Comparison of ENCODE assay signal across 19 cellular contexts in the genomic region with DNA sequence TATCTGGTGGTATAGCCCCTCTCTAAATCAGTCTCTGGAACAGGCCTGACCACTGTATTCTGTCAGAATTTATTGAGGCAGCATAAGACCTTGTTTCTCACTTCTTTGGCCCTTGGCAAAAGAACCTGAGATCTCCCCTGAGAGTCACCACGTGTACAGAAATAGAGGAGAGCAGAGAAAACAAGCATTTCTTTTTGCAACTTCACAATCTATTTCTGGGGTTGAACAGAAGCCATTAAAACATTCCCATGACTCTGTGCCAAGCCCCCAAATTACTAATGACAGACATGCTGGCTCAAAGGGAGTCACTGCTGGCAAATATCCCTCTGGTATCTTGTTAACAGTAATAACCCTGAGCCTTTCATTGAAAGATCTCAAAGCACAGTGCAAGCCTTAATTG.
DNase-seq lines count a peak whose midpoint lies in the region; TF ChIP-seq lines count a peak whose summit lies in the region.
"Had no signal": no experiment of that assay in that cellular context is flagged by ENCODE, and none has a peak within 500 bp of the region (broad histone marks: within the 10 kb centered on the region; RNA-seq: fewer than 3 reads in every experiment).

No MANE protein-coding gene starts in this region.

- no peaks in the 10 kb centered on the region for H3K27me3 ChIP-seq in tibial artery
- H3K27me3 ChIP-seq: foreskin keratinocyte, upper lobe of left lung had no signal

- in situ Hi-C loops in GM13977 (cut with MboI; ENCODE audit: low pct_unique_long_range_greater_than_20kb, low sequenced_read_pairs, unreplicated experiment) = no loop called here

- H3K4me1 ChIP-seq in tibial artery = peaks cover 0 to 35% (median 20%) of the 10 kb centered on the region in 4 donors
- H3K4me1 ChIP-seq: foreskin keratinocyte, upper lobe of left lung had no signal

- H3K36me3 ChIP-seq in tibial artery = no peaks in the 10 kb centered on the region
- H3K36me3 ChIP-seq: upper lobe of left lung had no signal

- TF ChIP-seq CTCF in coronary artery (IDR thresholded peaks at IDR 0.05) = no peak
- TF ChIP-seq CTCF in tibial artery (IDR thresholded peaks at IDR 0.05) = no peak
- TF ChIP-seq CTCF in GM13977 (IDR thresholded peaks at IDR 0.05; ENCODE audit: extremely low read depth, insufficient read depth, missing control alignments) = no peak

- H3K27ac ChIP-seq in coronary artery (peak overlapping the region; percentile 59 to 69), tibial artery (peak overlapping the region; percentile 68 to 71)
- H3K27ac ChIP-seq: foreskin keratinocyte, upper lobe of left lung had no signal

- H3K4me3 ChIP-seq in coronary artery (peak overlapping the region; percentile 21), tibial artery (no peak overlapping the region)
- H3K4me3 ChIP-seq: K562, upper lobe of left lung had no signal

- no peaks in the 10 kb centered on the region for H3K9me3 ChIP-seq in tibial artery
- H3K9me3 ChIP-seq: upper lobe of left lung had no signal

- intact Hi-C loops in tibial artery (cut with DNase I; ENCODE audit: low total_unique reads) = no loop called here

- peak; percentile 56 for DNase-seq in NCI-H2227 treated with DMSO at 0.1 percent for 48 hours (lab: John Stamatoyannopoulos, UW)
- DNase-seq in NCI-H2227 (lab: John Stamatoyannopoulos, UW; ENCODE audit: unreplicated experiment) = no peak
- DNase-seq in coronary artery (ENCODE audit: low spot score) = no peak
- peak; percentile 21 for DNase-seq in left kidney (ENCODE audit: low read depth, low spot score)
- DNase-seq in tibial artery = peak; percentile 79 to 80
- no peak for DNase-seq in GM13977 (ENCODE audit: low spot score)
- no peak for DNase-seq in effector CD8-positive, alpha-beta T cell (lab: John Stamatoyannopoulos, UW)
- DNase-seq in activated CD8-positive, alpha-beta memory T cell treated with anti-CD3 and anti-CD28 coated beads, Interleukin-2, amount 50 U/mL, for 4 hours = no peak
- DNase-seq: activated CD4-positive, CD25-positive, alpha-beta regulatory T cell; C1 segment of cervical spinal cord; caudate nucleus; endodermal cell; foreskin keratinocyte; H9; NCI-H345; stimulated activated naive B cell treated with anti-CD40 and anti-IgM and Interleukin-4, amounts not matched to agents 10 μg/mL and 1 μg/mL and 100 μg/mL, for 72 hours; T-helper 2 cell; upper lobe of left lung had no signal

Comparison
In these comparisons a context has a peak if more than half of its experiments do, and no peak if none do; other contexts are left out.
1. DNase-seq: peak in NCI-H2227 treated with DMSO at 0.1 percent for 48 hours (single experiment), left kidney (single experiment) and tibial artery (2 of 2); none in NCI-H2227 (single experiment), coronary artery (single experiment), GM13977 (single experiment), effector CD8-positive, alpha-beta T cell (single experiment) and activated CD8-positive, alpha-beta memory T cell treated with anti-CD3 and anti-CD28 coated beads, Interleukin-2, amount 50 U/mL, for 4 hours (single experiment).